In the genomic region with DNA sequence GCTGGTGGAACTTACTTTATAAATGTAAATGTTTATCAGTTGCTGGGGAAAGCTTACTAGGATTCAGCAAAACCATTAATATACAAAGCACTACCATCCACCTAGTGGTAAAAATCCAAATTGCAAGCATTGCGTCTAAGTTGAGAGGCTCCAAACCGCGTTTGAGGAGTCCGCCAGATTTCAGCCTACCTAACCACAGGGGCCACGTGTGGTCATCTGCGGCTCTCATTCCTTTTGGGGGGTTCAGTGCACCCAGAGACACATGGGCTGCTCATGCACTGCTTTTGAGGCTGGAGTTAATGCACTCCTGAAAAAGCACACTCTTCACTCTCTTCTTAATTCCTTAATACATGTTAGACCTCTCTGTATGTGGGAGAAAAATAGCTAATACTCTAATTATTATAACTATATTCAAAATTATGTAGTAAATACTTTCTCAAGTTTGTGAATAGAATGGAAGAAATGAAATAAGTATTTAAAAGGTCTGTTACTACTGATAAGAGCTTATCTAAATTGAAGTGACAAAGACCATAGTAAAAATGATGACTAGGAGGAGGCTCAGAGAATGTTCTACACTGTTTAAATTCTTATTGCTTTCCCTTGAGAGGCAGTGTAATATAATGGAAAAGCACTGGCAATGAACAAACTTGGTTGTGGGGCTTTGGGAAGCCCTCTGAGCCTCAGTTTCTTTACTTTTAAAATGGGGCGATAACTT, we compare ENCODE assay signal across 8 cellular contexts. TPM values are rescaled to one million over a fixed set of nuclear protein-coding genes. Genes with fewer than 3 reads are reported as not detected.
DNase-seq lines count a peak whose midpoint lies in the region; ATAC-seq and TF ChIP-seq lines count a peak whose summit lies in the region.
"Had no signal": no experiment of that assay in that cellular context is flagged by ENCODE, and none has a peak within 500 bp of the region (broad histone marks: within the 10 kb centered on the region; RNA-seq: fewer than 3 reads in every experiment).

No MANE protein-coding gene starts in this region.

- TF ChIP-seq EP300 in ovary (IDR thresholded peaks at IDR 0.05), result no peak

- no peaks in the 10 kb centered on the region for H3K9me3 Mint-ChIP-seq in activated T-cell treated with anti-CD3 and anti-CD28 coated beads, Interleukin-2, amount 50 U/mL, for 72 hours
- H3K9me3 Mint-ChIP-seq: dendritic cell treated with granulocyte-macrophage colony-stimulating factor and Interleukin-4, amounts not matched to agents 40 ng/mL and 50 ng/mL, for 4 days had no signal

- peaks cover 46% of the 10 kb centered on the region for H3K4me1 Mint-ChIP-seq in activated T-cell treated with anti-CD3 and anti-CD28 coated beads, Interleukin-2, amount 50 U/mL, for 72 hours (ENCODE audit: low read depth)

- TF ChIP-seq POLR2A in ovary (IDR thresholded peaks at IDR 0.05), result no peak

- peaks cover 64% of the 10 kb centered on the region for H3K27me3 Mint-ChIP-seq in activated T-cell treated with anti-CD3 and anti-CD28 coated beads, Interleukin-2, amount 50 U/mL, for 72 hours (ENCODE audit: low read depth)

- H3K36me3 ChIP-seq in ovary, result no peaks in the 10 kb centered on the region

- peak overlapping the region; percentile 10 to 73 for H3K4me3 Mint-ChIP-seq in activated T-cell treated with anti-CD3 and anti-CD28 coated beads, Interleukin-2, amount 50 U/mL, for 72 hours
- H3K4me3 Mint-ChIP-seq: dendritic cell treated with granulocyte-macrophage colony-stimulating factor and Interleukin-4, amounts not matched to agents 40 ng/mL and 50 ng/mL, for 4 days had no signal

- H3K4me1 ChIP-seq in ovary (ENCODE audit: insufficient read depth), result peaks cover 2% of the 10 kb centered on the region

- 15 to 16% (median 15%) methylated on average over 7 of the region's 7 CpGs for WGBS in ovary, 3 donors

- no peaks in the 10 kb centered on the region for H3K9me3 ChIP-seq in ovary

- peak; percentile 60 for TF ChIP-seq CTCF in foreskin fibroblast (IDR thresholded peaks at IDR 0.05; ENCODE audit: low read depth, low read length)
- peak; percentile 10 to 48 (median 45) for TF ChIP-seq CTCF in ovary (IDR thresholded peaks at IDR 0.05)

- H3K4me3 ChIP-seq in foreskin fibroblast (ENCODE audit: low read depth in 1 of 2, low read length in 2 of 2) (no peak overlapping the region), ovary (no peak overlapping the region)

- H3K27me3 ChIP-seq in ovary, result no peaks in the 10 kb centered on the region

- H3K36me3 Mint-ChIP-seq in activated T-cell treated with anti-CD3 and anti-CD28 coated beads, Interleukin-2, amount 50 U/mL, for 72 hours (ENCODE audit: insufficient read depth in 2 of 2), result no peaks in the 10 kb centered on the region

- intact Hi-C loops in ovary (cut with DNase I), result no loop called here

- DNase-seq in GM04504 (ENCODE audit: low read depth), result peak; percentile 46
- peak; percentile 54 for DNase-seq in NOMO-1 treated with DMSO at 0.1 percent for 48 hours (lab: John Stamatoyannopoulos, UW; ENCODE audit: unreplicated experiment)
- DNase-seq in activated T-cell treated with anti-CD3 and anti-CD28 coated beads, Interleukin-2, amount 50 U/mL, for 72 hours, result peak; percentile 22 to 54
- peak; percentile 66 to 87 for DNase-seq in foreskin fibroblast
- DNase-seq in ovary, result peak in 2 of 5 donors; percentile 21 to 28

- peak; percentile 17 for ATAC-seq in HG03565 (IDR thresholded peaks at IDR 0.05; ENCODE audit: unreplicated experiment)
- no peak for ATAC-seq in activated T-cell treated with anti-CD3 and anti-CD28 coated beads, Interleukin-2, amount 50 U/mL, for 72 hours (replicated peaks in 1 of 2)
- ATAC-seq in HG02588 (IDR thresholded peaks at IDR 0.05; ENCODE audit: unreplicated experiment), result no peak

- H3K27ac Mint-ChIP-seq in activated T-cell treated with anti-CD3 and anti-CD28 coated beads, Interleukin-2, amount 50 U/mL, for 72 hours, result no peak overlapping the region
- H3K27ac Mint-ChIP-seq: dendritic cell treated with granulocyte-macrophage colony-stimulating factor and Interleukin-4, amounts not matched to agents 40 ng/mL and 50 ng/mL, for 4 days had no signal

- H3K27ac ChIP-seq in ovary, result no peak overlapping the region

RNA-seq across cellular contexts. Expression of a gene that starts 41.4 kb away (rescaled TPM):
- not detected for total RNA-seq in activated T-cell treated with anti-CD3 and anti-CD28 coated beads, Interleukin-2, amount 50 U/mL, for 72 hours
- under 1 TPM in 3 of 7 donors, not detected in 4; 0.20 to 0.36 (median 0.32) TPM for total RNA-seq in ovary
- under 1 TPM; 0.10 to 0.25 TPM for polyA plus RNA-seq in ovary

RNA-seq across cellular contexts. Expression of a gene that starts 41.4 kb away (rescaled TPM):
- total RNA-seq in activated T-cell treated with anti-CD3 and anti-CD28 coated beads, Interleukin-2, amount 50 U/mL, for 72 hours, result 10 to 100 TPM in 1 of 2 donors, 1 to 10 TPM in 1; 9.8 to 10.7 TPM
- 10 to 100 TPM; 10.1 to 28.4 (median 18.9) TPM for total RNA-seq in ovary
- 10 to 100 TPM in 1 of 2 donors, 1 to 10 TPM in 1; 7.0 to 16.4 TPM for polyA plus RNA-seq in ovary
